ENCODE assay signal across 9 cellular contexts in the genomic region with DNA sequence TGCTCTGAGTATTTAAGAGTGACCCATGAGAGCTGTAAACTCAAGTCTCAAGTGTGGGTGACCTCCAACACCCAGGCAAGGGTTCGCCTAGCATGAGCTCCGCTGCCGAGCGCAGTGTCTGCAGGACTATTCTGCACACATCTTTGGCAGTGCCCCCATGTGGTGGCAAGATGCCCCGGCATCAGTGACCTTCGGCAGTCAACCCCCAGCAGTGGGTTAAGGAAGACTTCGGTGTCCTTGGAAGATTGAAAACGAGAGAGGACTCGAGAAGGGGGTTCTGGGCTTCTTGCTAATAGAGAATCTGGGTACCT. TPM values are rescaled to one million over a fixed set of nuclear protein-coding genes. Genes with fewer than 3 reads are reported as not detected.
DNase-seq lines count a peak whose midpoint lies in the region; ATAC-seq and TF ChIP-seq lines count a peak whose summit lies in the region.
"Had no signal": no experiment of that assay in that cellular context is flagged by ENCODE, and none has a peak within 500 bp of the region (broad histone marks: within the 10 kb centered on the region; RNA-seq: fewer than 3 reads in every experiment).

No MANE protein-coding gene starts in this region.

- peaks cover 8% of the 10 kb centered on the region for H3K4me1 Mint-ChIP-seq in HFFc6 (ENCODE audit: low read depth)
- H3K4me1 Mint-ChIP-seq in activated T-helper 17 cell treated with anti-CD3 and anti-CD28 coated beads, Interleukin-2, amount 50 U/mL, for 72 hours, result peaks cover 33% of the 10 kb centered on the region

- peak; percentile 67 for DNase-seq in activated CD8-positive, alpha-beta memory T cell treated with anti-CD3 and anti-CD28 coated beads for 24 hours
- DNase-seq in activated CD8-positive, alpha-beta memory T cell treated with anti-CD3 and anti-CD28 coated beads, Interleukin-2, amount 50 U/mL, for 48 hours, result no peak
- no peak for DNase-seq in HFFc6
- DNase-seq in adrenal gland, result no peak
- no peak for DNase-seq in cerebellar cortex (ENCODE audit: low spot score)
- DNase-seq in SIG-M5 (lab: John Stamatoyannopoulos, UW), result no peak
- DNase-seq: MG63 had no signal

- no peaks in the 10 kb centered on the region for H3K36me3 ChIP-seq in neutrophil
- H3K36me3 ChIP-seq in adrenal gland (replicated peaks in 1 of 2), result no peaks in the 10 kb centered on the region
- H3K36me3 ChIP-seq: MG63 had no signal

- H3K4me3 ChIP-seq in neutrophil (ENCODE audit: low read depth in 1 of 2, low read length in 1 of 2) (peak overlapping the region in 1 of 2 experiments; percentile 54), adrenal gland (no peak overlapping the region)
- H3K4me3 ChIP-seq: MG63 had no signal

- H3K27ac Mint-ChIP-seq in HFFc6, result no peak overlapping the region
- peak overlapping the region; percentile 87 for H3K27ac Mint-ChIP-seq in activated T-helper 17 cell treated with anti-CD3 and anti-CD28 coated beads, Interleukin-2, amount 50 U/mL, for 72 hours

- H3K27me3 Mint-ChIP-seq in HFFc6 (ENCODE audit: insufficient read depth), result peaks cover 26% of the 10 kb centered on the region
- no peaks in the 10 kb centered on the region for H3K27me3 Mint-ChIP-seq in activated T-helper 17 cell treated with anti-CD3 and anti-CD28 coated beads, Interleukin-2, amount 50 U/mL, for 72 hours

- intact Hi-C loops in adrenal gland (cut with DNase I), result no loop called here

- H3K27me3 ChIP-seq in neutrophil (no peaks in the 10 kb centered on the region), adrenal gland (no peaks in the 10 kb centered on the region)
- H3K27me3 ChIP-seq: MG63 had no signal

- peaks cover 96 to 99% of the 10 kb centered on the region in 2 experiments for H3K4me1 ChIP-seq in neutrophil (ENCODE audit: control insufficient read depth in 1 of 2, insufficient read depth in 1 of 2, low read depth in 1 of 2, low read length in 1 of 2)
- peaks cover 0 to 2% of the 10 kb centered on the region in 2 donors for H3K4me1 ChIP-seq in adrenal gland (replicated peaks in 1 of 2)

- TF ChIP-seq POLR2A in adrenal gland (IDR thresholded peaks at IDR 0.05), result no peak

- H3K9me3 ChIP-seq in neutrophil (no peaks in the 10 kb centered on the region), adrenal gland (replicated peaks in 1 of 3) (no peaks in the 10 kb centered on the region)
- H3K9me3 ChIP-seq: MG63 had no signal

- peaks cover 7% of the 10 kb centered on the region for H3K9me3 Mint-ChIP-seq in HFFc6
- H3K9me3 Mint-ChIP-seq in activated T-helper 17 cell treated with anti-CD3 and anti-CD28 coated beads, Interleukin-2, amount 50 U/mL, for 72 hours, result no peaks in the 10 kb centered on the region

- peak; percentile 36; the same call in 1 of the 2 replicates for TF ChIP-seq CTCF in HFFc6 (IDR thresholded peaks at IDR 0.05)
- no peak for TF ChIP-seq CTCF in neutrophil (IDR thresholded peaks at IDR 0.05)
- TF ChIP-seq CTCF in adrenal gland (IDR thresholded peaks at IDR 0.05), result no peak

- H3K27ac ChIP-seq in neutrophil (peak overlapping the region; percentile 74), adrenal gland (no peak overlapping the region)

- H3K4me3 Mint-ChIP-seq in HFFc6, result no peak overlapping the region
- peak overlapping the region; percentile 74 for H3K4me3 Mint-ChIP-seq in activated T-helper 17 cell treated with anti-CD3 and anti-CD28 coated beads, Interleukin-2, amount 50 U/mL, for 72 hours

- ATAC-seq in activated T-helper 17 cell treated with anti-CD3 and anti-CD28 coated beads, Interleukin-2, amount 50 U/mL, for 72 hours (replicated peaks), result no peak

- peaks cover 4% of the 10 kb centered on the region; the same call in 1 of the 2 replicates for H3K36me3 Mint-ChIP-seq in HFFc6 (ENCODE audit: low read depth)
- no peaks in the 10 kb centered on the region for H3K36me3 Mint-ChIP-seq in activated T-helper 17 cell treated with anti-CD3 and anti-CD28 coated beads, Interleukin-2, amount 50 U/mL, for 72 hours (ENCODE audit: low read depth)

- WGBS in adrenal gland, 4 donors, result 64 to 74% (median 69%) methylated on average over 9 of the region's 9 CpGs

RNA-seq across cellular contexts. Expression of a gene that starts 43.1 kb away (rescaled TPM):
- 1 to 10 TPM; 3.7 to 5.7 (median 4.6) TPM for total RNA-seq in HFFc6 (2021; fragmentation: NEBNext Ultra II Directional; extraction: Animal tissue kit (Norgen Biotek cat#: 25700))
- total RNA-seq in activated T-helper 17 cell treated with anti-CD3 and anti-CD28 coated beads, Interleukin-2, amount 50 U/mL, for 72 hours, result 10 to 100 TPM; 63.0 to 64.3 TPM
- 10 to 100 TPM in 7 of 8 donors, 1 to 10 TPM in 1; 7.2 to 25.9 (median 14.1) TPM for total RNA-seq in adrenal gland
- polyA plus RNA-seq in adrenal gland, result 10 to 100 TPM in 2 of 3 donors, 1 to 10 TPM in 1; 3.0 to 24.1 (median 10.5) TPM
